ENCODE assay signal across 34 cellular contexts in genomic region chr15:53226559-53226958, GRCh38.
"Had no signal": no experiment of that assay in that cellular context is flagged by ENCODE, and none has a peak within 500 bp of the region (broad histone marks: within the 10 kb centered on the region; RNA-seq: fewer than 3 reads in every experiment).

No MANE protein-coding gene starts in this region.

- H3K4me3 ChIP-seq: adrenal gland, ascending aorta, body of pancreas, breast epithelium, cardiac muscle cell had no signal

- H3K27ac ChIP-seq: adrenal gland, ascending aorta, body of pancreas, brain microvascular endothelial cell, breast epithelium, cardiac muscle cell had no signal

- H3K27me3 ChIP-seq: adrenal gland, ascending aorta, body of pancreas, brain microvascular endothelial cell, breast epithelium, cardiac muscle cell had no signal

- H3K9me3 ChIP-seq: adrenal gland, ascending aorta, body of pancreas, breast epithelium had no signal

- ATAC-seq: activated naive CD4-positive, alpha-beta T cell treated with anti-CD3 and anti-CD28 coated beads, Interleukin-2, amount 50 U/mL, for 72 hours; activated naive CD8-positive, alpha-beta T cell treated with anti-CD3 and anti-CD28 coated beads, Interleukin-2, amount 50 U/mL, for 24 hours; activated T-cell treated with anti-CD3 and anti-CD28 coated beads, Interleukin-2, amount 50 U/mL, for 4 hours; activated T-cell treated with anti-CD3 and anti-CD28 coated beads, Interleukin-2, amount 50 U/mL, for 72 hours; activated T-helper 17 cell treated with anti-CD3 and anti-CD28 coated beads, Interleukin-2, amount 50 U/mL, for 72 hours; body of pancreas had no signal

- H3K4me1 ChIP-seq: adrenal gland, ascending aorta, body of pancreas, breast epithelium had no signal

- H3K36me3 ChIP-seq: adrenal gland, ascending aorta, brain microvascular endothelial cell, breast epithelium, cardiac muscle cell had no signal

- DNase-seq: activated effector memory CD4-positive, alpha-beta T cell treated with anti-CD3 and anti-CD28 coated beads, Interleukin-2, amount 50 U/mL, for 16 hours; activated effector memory CD4-positive, alpha-beta T cell treated with Interleukin-2 at 50 U/mL for 16 hours; activated gamma-delta T cell; activated gamma-delta T cell treated with Interleukin-2 at 50 U/mL for 16 hours; activated naive CD4-positive, alpha-beta T cell; activated naive CD4-positive, alpha-beta T cell treated with anti-CD3 and anti-CD28 coated beads for 36 hours; activated naive CD4-positive, alpha-beta T cell treated with anti-CD3 and anti-CD28 coated beads, Interleukin-2, amount 10 ng/mL, durations not matched to agents 7 days and 5 days; activated naive CD4-positive, alpha-beta T cell treated with anti-CD3 and anti-CD28 coated beads, Interleukin-2, amount 50 U/mL, for 16 hours; activated naive CD4-positive, alpha-beta T cell treated with Interleukin-2 at 50 U/mL for 16 hours; activated naive CD8-positive, alpha-beta T cell treated with anti-CD3 and anti-CD28 coated beads for 36 hours; activated naive CD8-positive, alpha-beta T cell treated with anti-CD3 and anti-CD28 coated beads, Interleukin-2, amount 10 ng/mL, durations not matched to agents 7 days and 5 days; activated naive CD8-positive, alpha-beta T cell treated with anti-CD3 and anti-CD28 coated beads, Interleukin-2, amount 50 U/mL, for 24 hours; activated T-cell treated with anti-CD3 and anti-CD28 coated beads for 4 hours; activated T-cell treated with anti-CD3 and anti-CD28 coated beads, Interleukin-2, amount 50 U/mL, for 1 hour; activated T-cell treated with anti-CD3 and anti-CD28 coated beads, Interleukin-2, amount 50 U/mL, for 24 hours; activated T-cell treated with anti-CD3 and anti-CD28 coated beads, Interleukin-2, amount 50 U/mL, for 4 hours; activated T-cell treated with anti-CD3 and anti-CD28 coated beads, Interleukin-2, amount 50 U/mL, for 48 hours; activated T-cell treated with anti-CD3 and anti-CD28 coated beads, Interleukin-2, amount 50 U/mL, for 72 hours; adrenal gland; amniotic stem cell; amygdala; anterior cingulate cortex; aorta; body of pancreas; brain microvascular endothelial cell; central memory CD4-positive, alpha-beta T cell; cerebellar nuclear complex had no signal

- FAIRE-seq: astrocyte, bronchial epithelial cell had no signal
